ENCODE assay signal across 12 cellular contexts in the genomic region with DNA sequence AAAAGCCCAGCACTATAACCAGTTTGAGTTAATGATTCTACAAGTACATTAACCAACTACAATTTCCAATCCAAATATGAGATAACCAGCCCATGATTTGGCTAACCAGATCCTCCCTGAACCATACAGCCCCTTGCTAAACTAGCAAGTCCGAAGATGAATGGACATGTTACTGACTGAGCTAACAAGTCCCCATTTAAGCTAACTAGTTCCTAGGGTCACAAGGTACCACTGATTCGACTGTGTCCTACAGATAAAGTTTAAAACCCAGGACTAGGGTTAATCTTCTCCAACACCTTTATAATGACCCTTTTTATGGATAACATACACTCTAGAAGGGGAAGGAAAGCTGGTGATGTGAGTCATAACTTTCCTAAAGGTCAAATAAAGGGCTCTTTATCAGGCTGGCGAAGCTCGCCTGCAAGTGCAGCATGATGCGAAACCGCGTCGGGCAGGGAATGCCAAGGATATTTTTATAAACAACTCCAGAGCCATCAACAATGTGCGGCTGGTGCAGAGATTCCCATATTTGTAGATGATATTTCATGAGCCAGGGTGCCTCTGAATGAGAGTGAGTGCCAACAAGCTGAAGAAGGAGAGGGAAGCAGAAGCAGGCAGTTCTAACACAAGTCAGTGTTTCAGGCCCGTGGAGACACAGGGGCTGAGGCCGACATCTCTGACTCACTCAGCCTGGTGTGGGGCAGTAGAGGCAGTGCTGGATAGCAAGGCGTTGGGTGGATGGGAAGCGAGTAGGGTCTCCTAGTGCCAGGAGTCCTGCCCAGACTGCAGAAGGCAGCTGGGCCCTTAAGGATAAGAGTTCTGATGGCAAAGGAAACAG.
A peak's percentile ranks its signal among the peaks of the same experiment; 100 is the strongest.
DNase-seq lines count a peak whose midpoint lies in the region; ATAC-seq, FAIRE-seq and TF ChIP-seq lines count a peak whose summit lies in the region.
"Had no signal": no experiment of that assay in that cellular context is flagged by ENCODE, and none has a peak within 500 bp of the region (broad histone marks: within the 10 kb centered on the region; RNA-seq: fewer than 3 reads in every experiment).

No MANE protein-coding gene starts in this region.

- TF ChIP-seq CTCF in adrenal gland (IDR thresholded peaks at IDR 0.05), result no peak
- no peak for TF ChIP-seq CTCF in ovary (IDR thresholded peaks at IDR 0.05)
- TF ChIP-seq CTCF in OCI-LY7 (conservative IDR thresholded peaks at IDR 0.05; ENCODE audit: low read length), result no peak

- CTCF ChIA-PET in OCI-LY7 (lab: Charles Lee; ENCODE audit: unreplicated experiment), result no interaction called here

- H3K9me2 ChIP-seq in OCI-LY7 (ENCODE audit: insufficient read depth, low read length), result no peaks in the 10 kb centered on the region

- H4K20me1 ChIP-seq in OCI-LY7 (ENCODE audit: insufficient read depth, low read length), result no peaks in the 10 kb centered on the region

- no peaks in the 10 kb centered on the region for H3K36me3 ChIP-seq in adrenal gland (replicated peaks in 1 of 2)
- H3K36me3 ChIP-seq in ovary, result no peaks in the 10 kb centered on the region
- H3K36me3 ChIP-seq in OCI-LY7 (ENCODE audit: insufficient read depth, low read length), result no peaks in the 10 kb centered on the region

- H3K9me3 ChIP-seq in adrenal gland (replicated peaks in 1 of 3) (no peaks in the 10 kb centered on the region), ovary (no peaks in the 10 kb centered on the region), OCI-LY7 (ENCODE audit: low read length) (no peaks in the 10 kb centered on the region)

- H3K4me2 ChIP-seq in OCI-LY7 (ENCODE audit: low read length), result no peak overlapping the region

- peak; percentile 35 to 72 (median 64) for DNase-seq in adrenal gland
- peak; percentile 77 for DNase-seq in Right ventricle myocardium superior
- DNase-seq in ovary, result peak in 1 of 5 donors; percentile 23
- DNase-seq in urothelium cell line (ENCODE audit: low spot score), result peak; percentile 72
- no peak for DNase-seq in HTR-8/SVneo (ENCODE audit: insufficient read length, low spot score)
- no peak for DNase-seq in OCI-LY7 (ENCODE audit: low spot score)
- DNase-seq: activated T-cell treated with anti-CD3 and anti-CD28 coated beads, Interleukin-2, amount 50 U/mL, for 1 hour; islet precursor cell; KBM-7; RPMI8226 had no signal

- 62 to 77% (median 69%) methylated on average over 13 of the region's 13 CpGs for WGBS in adrenal gland, 4 donors
- 79 to 84% (median 82%) methylated on average over 13 of the region's 13 CpGs for WGBS in ovary, 3 donors

- FAIRE-seq in urothelium cell line (lab: Jason Lieb, UNC), result no peak
- no peak for FAIRE-seq in HTR-8/SVneo (lab: Jason Lieb, UNC)

- intact Hi-C loops in adrenal gland (cut with DNase I) (loop anchor here in 1 of 2 donors (10.0 kb wide), 1 partner anchor 437 kb away; no protein-coding TSS in a partner anchor), Right ventricle myocardium superior (cut with DNase I) (loop anchor here (10.0 kb wide), 2 partner anchors 237 to 437 kb away; no protein-coding TSS in a partner anchor), ovary (cut with DNase I) (loop anchor here in 1 of 4 donors (10.0 kb wide), 1 partner anchor 77 kb away; the partner anchor contains the start of gene ROR1), OCI-LY7 (cut with micrococcal nuclease; ENCODE audit: unreplicated experiment) (no loop called here)

- no TSS peak for BruUV-seq in OCI-LY7 (replicated peaks; lab: Mats Ljungman, UMichigan)

- no peak for TF ChIP-seq POLR2A in adrenal gland (IDR thresholded peaks at IDR 0.05)
- TF ChIP-seq POLR2A in ovary (IDR thresholded peaks at IDR 0.05), result no peak

- peaks cover 0 to 4% of the 10 kb centered on the region in 2 donors for H3K4me1 ChIP-seq in adrenal gland (replicated peaks in 1 of 2)
- no peaks in the 10 kb centered on the region for H3K4me1 ChIP-seq in ovary (ENCODE audit: insufficient read depth)
- no peaks in the 10 kb centered on the region for H3K4me1 ChIP-seq in OCI-LY7 (ENCODE audit: insufficient read depth, low read length, poor library complexity, severe bottlenecking)

- H3K4me3 ChIP-seq in adrenal gland (no peak overlapping the region), ovary (no peak overlapping the region), OCI-LY7 (ENCODE audit: low read depth, low read length, poor library complexity, severe bottlenecking) (no peak overlapping the region)

- ATAC-seq in Right ventricle myocardium superior (ENCODE audit: poor library complexity) (peak; percentile 90), HG02884 (IDR thresholded peaks at IDR 0.05; ENCODE audit: unreplicated experiment) (no peak)
- ATAC-seq: HCT116 had no signal

- TF ChIP-seq EP300 in ovary (IDR thresholded peaks at IDR 0.05), result peak; percentile 40

- H3K27me3 ChIP-seq in adrenal gland (no peaks in the 10 kb centered on the region), ovary (no peaks in the 10 kb centered on the region)

- H2AFZ ChIP-seq in OCI-LY7 (ENCODE audit: low read length), result no peak overlapping the region

- POLR2A ChIA-PET in OCI-LY7 (lab: Charles Lee), result no interaction called here

- no peaks in the 10 kb centered on the region for H3K79me2 ChIP-seq in OCI-LY7 (ENCODE audit: insufficient read depth, low read depth, low read length)

- H3K27ac ChIP-seq in adrenal gland (peak overlapping the region in 2 of 5 donors; percentile 22 to 61), ovary (no peak overlapping the region), OCI-LY7 (ENCODE audit: low read depth, low read length, poor library complexity, severe bottlenecking) (no peak overlapping the region)

Comparison
In these comparisons a context has a peak if more than half of its experiments do, and no peak if none do; other contexts are left out.
1. DNase-seq: peak in adrenal gland (7 of 7), Right ventricle myocardium superior (single experiment) and urothelium cell line (single experiment); none in HTR-8/SVneo (single experiment) and OCI-LY7 (single experiment).